16 cellular contexts compared by ENCODE assay signal in genomic region chr10:11799736-11800080, GRCh38. TPM values are rescaled to one million over a fixed set of nuclear protein-coding genes. Genes with fewer than 3 reads are reported as not detected.
A peak's percentile ranks its signal among the peaks of the same experiment; 100 is the strongest.
DNase-seq lines count a peak whose midpoint lies in the region; ATAC-seq and TF ChIP-seq lines count a peak whose summit lies in the region.
"Had no signal": no experiment of that assay in that cellular context is flagged by ENCODE, and none has a peak within 500 bp of the region (broad histone marks: within the 10 kb centered on the region; RNA-seq: fewer than 3 reads in every experiment).

No MANE protein-coding gene starts in this region.

- H3K36me3 ChIP-seq in A673 (ENCODE audit: insufficient read depth, low read length, poor library complexity, severe bottlenecking) (no peaks in the 10 kb centered on the region), SK-N-MC (ENCODE audit: insufficient read depth, low read length) (no peaks in the 10 kb centered on the region)
- no peaks in the 10 kb centered on the region for H3K36me3 ChIP-seq in BLaER1 treated with 17β-estradiol and CSF1 and Interleukin-3, amounts not matched to agents 10 nM and 100 nM
- H3K36me3 ChIP-seq: BE2C, HAP-1 had no signal

- H3K4me1 ChIP-seq in A673 (ENCODE audit: insufficient read depth, low read length, poor library complexity, severe bottlenecking) = peaks cover 52% of the 10 kb centered on the region
- H3K4me1 ChIP-seq in BLaER1 treated with 17β-estradiol and CSF1 and Interleukin-3, amounts not matched to agents 10 nM and 100 nM = peaks cover 15 to 27% (median 19%) of the 10 kb centered on the region in 10 experiments
- H3K4me1 ChIP-seq: BE2C had no signal

- no peak for TF ChIP-seq CTCF in A673 (conservative IDR thresholded peaks at IDR 0.05; ENCODE audit: low read depth, low read length)

- ATAC-seq in GM18867 (IDR thresholded peaks at IDR 0.05; ENCODE audit: unreplicated experiment) = no peak
- ATAC-seq in HG03521 (IDR thresholded peaks at IDR 0.05; ENCODE audit: unreplicated experiment) = no peak

- H3K4me3 ChIP-seq in A673 (ENCODE audit: low read depth, low read length, poor library complexity, severe bottlenecking) = no peak overlapping the region
- H3K4me3 ChIP-seq in BLaER1 treated with 17β-estradiol and CSF1 and Interleukin-3, amounts not matched to agents 10 nM and 100 nM = no peak overlapping the region
- peak overlapping the region; percentile 58 for H3K4me3 ChIP-seq in SK-N-MC
- H3K4me3 ChIP-seq: HAP-1 had no signal

- CTCF ChIA-PET in A673 (lab: Charles Lee) = interaction anchor here (0.6 to 3.0 kb wide), 3 partner anchors 14 to 20 kb away, joined by 3 to 13 read pairs (median 6); no protein-coding TSS in a partner anchor

- no peak overlapping the region for H3K9ac ChIP-seq in BLaER1 treated with 17β-estradiol and CSF1 and Interleukin-3, amounts not matched to agents 10 nM and 100 nM
- no peak overlapping the region for H3K9ac ChIP-seq in SK-N-MC (ENCODE audit: insufficient read length)

- H3K27me3 ChIP-seq in A673 (replicated peaks; ENCODE audit: insufficient read depth, low read depth, low read length, poor library complexity) = no peaks in the 10 kb centered on the region
- no peaks in the 10 kb centered on the region for H3K27me3 ChIP-seq in BLaER1 treated with 17β-estradiol and CSF1 and Interleukin-3, amounts not matched to agents 10 nM and 100 nM
- H3K27me3 ChIP-seq: BE2C had no signal

- POLR2A ChIA-PET in A673 (lab: Charles Lee; ENCODE audit: low non-redundant PET) = interaction anchor here (1.0 kb wide), 1 partner anchor 11 kb away, joined by 4 read pairs; no protein-coding TSS in a partner anchor

- peak overlapping the region; percentile 98 for H3K27ac ChIP-seq in A673 (ENCODE audit: low read depth, low read length, poor library complexity, severe bottlenecking)
- H3K27ac ChIP-seq in BLaER1 treated with 17β-estradiol and CSF1 and Interleukin-3, amounts not matched to agents 10 nM and 100 nM = peak overlapping the region in 1 of 11 experiments; percentile 66; a peak in 2 of 22 replicates
- peak overlapping the region; percentile 94; the same call in 1 of the 2 replicates for H3K27ac ChIP-seq in SK-N-MC

- H3K9me3 ChIP-seq in A673 (ENCODE audit: low read depth, low read length, poor library complexity, severe bottlenecking) (no peaks in the 10 kb centered on the region), SK-N-MC (ENCODE audit: low read depth, low read length) (no peaks in the 10 kb centered on the region)
- peaks cover 0 to 11% (median 2%) of the 10 kb centered on the region in 11 experiments; a peak in 6 of 22 replicates for H3K9me3 ChIP-seq in BLaER1 treated with 17β-estradiol and CSF1 and Interleukin-3, amounts not matched to agents 10 nM and 100 nM (replicated peaks in 1 of 11)
- H3K9me3 ChIP-seq: BE2C, HAP-1 had no signal

- intact Hi-C loops in A673 (cut with micrococcal nuclease; ENCODE audit: unreplicated experiment) = loop anchor here (1.0 to 10.0 kb wide), 2 partner anchors 15 to 75 kb away; no protein-coding TSS in a partner anchor

- peak overlapping the region; percentile 57 to 84 (median 69); a peak in 20 of 22 replicates for H3K4me2 ChIP-seq in BLaER1 treated with 17β-estradiol and CSF1 and Interleukin-3, amounts not matched to agents 10 nM and 100 nM

- BruUV-seq in A673 (replicated peaks; lab: Mats Ljungman, UMichigan) = TSS peak; percentile 67

- DNase-seq in A673 (ENCODE audit: low spot score) (no peak), SK-N-MC (ENCODE audit: low read depth, low spot score) (no peak), mesenteric fat pad (ENCODE audit: low spot score) (peak; percentile 41)
- no peak for DNase-seq in effector CD8-positive, alpha-beta T cell (lab: John Stamatoyannopoulos, UW)
- DNase-seq: ACHN; BE2C; CD4-positive, alpha-beta memory T cell; DMS153; DMS79; GDM1; KBM-7 had no signal

- H4K20me1 ChIP-seq in BLaER1 treated with 17β-estradiol and CSF1 and Interleukin-3, amounts not matched to agents 10 nM and 100 nM = no peaks in the 10 kb centered on the region

RNA-seq across cellular contexts. Expression of gene PROSER2, which starts 23.4 kb away (rescaled TPM):
- 37.1 and 40.4 TPM in 2 replicates for total RNA-seq in A673 (2021)
- total RNA-seq in mesenteric fat pad = 9.1 TPM

RNA-seq across cellular contexts. Expression of gene ECHDC3, which starts 57.5 kb away (rescaled TPM):
- total RNA-seq in A673 (2021) = 8.9 and 13.9 TPM in 2 replicates
- total RNA-seq in mesenteric fat pad = 161 TPM
- total RNA-seq: A172 had no signal

Comparison
In these comparisons a context has a peak if more than half of its experiments do, and no peak if none do; other contexts are left out.
1. RNA of gene ECHDC3, which starts 57.5 kb away (total RNA-seq): 161 TPM in mesenteric fat pad (single experiment); 8.9 to 13.9 TPM in A673; every median in the first group is over 10 times any median in the second.